ENCODE assay signal across 32 cellular contexts in genomic region chr4:109955146-109955545, GRCh38. TPM values are rescaled to one million over a fixed set of nuclear protein-coding genes. Genes with fewer than 3 reads are reported as not detected.
"Had no signal": no experiment of that assay in that cellular context is flagged by ENCODE, and none has a peak within 500 bp of the region (broad histone marks: within the 10 kb centered on the region; RNA-seq: fewer than 3 reads in every experiment).

No MANE protein-coding gene starts in this region.

- H3K27ac Mint-ChIP-seq: activated CD4-positive, alpha-beta memory T cell treated with anti-CD3 and anti-CD28 coated beads, Interleukin-2, amount 10 ng/mL, durations not matched to agents 7 days and 5 days; activated CD4-positive, alpha-beta T cell treated with anti-CD3 and anti-CD28 coated beads, Interleukin-2, amount 10 ng/mL, durations not matched to agents 7 days and 5 days; activated naive CD8-positive, alpha-beta T cell; activated T-cell treated with anti-CD3 and anti-CD28 coated beads, Interleukin-2, amount 50 U/mL, for 24 hours; activated T-cell treated with anti-CD3 and anti-CD28 coated beads, Interleukin-2, amount 50 U/mL, for 72 hours; dendritic cell treated with granulocyte-macrophage colony-stimulating factor and Interleukin-4, amounts not matched to agents 40 ng/mL and 50 ng/mL, for 4 days; endodermal cell; WTC11 had no signal

- FAIRE-seq: astrocyte, bronchial epithelial cell had no signal

- H3K4me3 Mint-ChIP-seq: activated CD4-positive, alpha-beta memory T cell treated with anti-CD3 and anti-CD28 coated beads, Interleukin-2, amount 10 ng/mL, durations not matched to agents 7 days and 5 days; activated CD4-positive, alpha-beta T cell treated with anti-CD3 and anti-CD28 coated beads, Interleukin-2, amount 10 ng/mL, durations not matched to agents 7 days and 5 days; activated naive CD8-positive, alpha-beta T cell; activated T-cell treated with anti-CD3 and anti-CD28 coated beads, Interleukin-2, amount 50 U/mL, for 24 hours; activated T-cell treated with anti-CD3 and anti-CD28 coated beads, Interleukin-2, amount 50 U/mL, for 72 hours; central memory CD8-positive, alpha-beta T cell; dendritic cell treated with granulocyte-macrophage colony-stimulating factor and Interleukin-4, amounts not matched to agents 40 ng/mL and 50 ng/mL, for 4 days; endodermal cell; WTC11 had no signal

- H3K27ac ChIP-seq: brain microvascular endothelial cell, coronary artery, dorsolateral prefrontal cortex, esophagus muscularis mucosa, foreskin keratinocyte, gastrocnemius medialis had no signal

- H3K4me1 Mint-ChIP-seq: activated CD4-positive, alpha-beta memory T cell treated with anti-CD3 and anti-CD28 coated beads, Interleukin-2, amount 10 ng/mL, durations not matched to agents 7 days and 5 days; activated CD4-positive, alpha-beta T cell treated with anti-CD3 and anti-CD28 coated beads, Interleukin-2, amount 10 ng/mL, durations not matched to agents 7 days and 5 days; central memory CD8-positive, alpha-beta T cell had no signal

- H3K36me3 Mint-ChIP-seq: activated naive CD8-positive, alpha-beta T cell; WTC11 had no signal

- H3K4me1 ChIP-seq: esophagus muscularis mucosa, foreskin keratinocyte, gastrocnemius medialis had no signal

- H3K36me3 ChIP-seq: brain microvascular endothelial cell, esophagus muscularis mucosa had no signal

- H3K27me3 ChIP-seq: brain microvascular endothelial cell, dorsolateral prefrontal cortex, esophagus muscularis mucosa, foreskin keratinocyte, gastrocnemius medialis had no signal

- H3K4me3 ChIP-seq: coronary artery, dorsolateral prefrontal cortex, esophagus muscularis mucosa, gastrocnemius medialis had no signal

- H3K9me3 ChIP-seq: esophagus muscularis mucosa, gastrocnemius medialis had no signal

- H3K9me3 Mint-ChIP-seq: activated CD4-positive, alpha-beta memory T cell treated with anti-CD3 and anti-CD28 coated beads, Interleukin-2, amount 10 ng/mL, durations not matched to agents 7 days and 5 days; activated CD4-positive, alpha-beta T cell treated with anti-CD3 and anti-CD28 coated beads, Interleukin-2, amount 10 ng/mL, durations not matched to agents 7 days and 5 days; activated T-cell treated with anti-CD3 and anti-CD28 coated beads, Interleukin-2, amount 50 U/mL, for 24 hours; activated T-cell treated with anti-CD3 and anti-CD28 coated beads, Interleukin-2, amount 50 U/mL, for 72 hours; central memory CD8-positive, alpha-beta T cell; dendritic cell treated with granulocyte-macrophage colony-stimulating factor and Interleukin-4, amounts not matched to agents 40 ng/mL and 50 ng/mL, for 4 days; endodermal cell; WTC11 had no signal

- DNase-seq: activated CD4-positive, alpha-beta memory T cell treated with anti-CD3 and anti-CD28 coated beads, Interleukin-2, amount 10 ng/mL, durations not matched to agents 7 days and 5 days; activated CD4-positive, alpha-beta T cell treated with anti-CD3 and anti-CD28 coated beads for 1 hour; activated CD4-positive, alpha-beta T cell treated with anti-CD3 and anti-CD28 coated beads for 4 hours; activated CD4-positive, alpha-beta T cell treated with anti-CD3 and anti-CD28 coated beads, Interleukin-2, amount 10 ng/mL, durations not matched to agents 7 days and 5 days; activated CD4-positive, alpha-beta T cell treated with anti-CD3 and anti-CD28 coated beads, Interleukin-2, amount 50 U/mL, for 4 hours; activated CD8-positive, alpha-beta memory T cell treated with anti-CD3 and anti-CD28 coated beads, Interleukin-2, amount 50 U/mL, for 48 hours; activated gamma-delta T cell; activated naive CD4-positive, alpha-beta T cell; activated naive CD4-positive, alpha-beta T cell treated with anti-CD3 and anti-CD28 coated beads, Interleukin-2, amount 50 U/mL, for 16 hours; activated T-cell treated with anti-CD3 and anti-CD28 coated beads for 4 hours; activated T-cell treated with anti-CD3 and anti-CD28 coated beads, Interleukin-2, amount 50 U/mL, for 24 hours; activated T-cell treated with anti-CD3 and anti-CD28 coated beads, Interleukin-2, amount 50 U/mL, for 72 hours; amniotic stem cell; anterior cingulate cortex; brain microvascular endothelial cell; dorsolateral prefrontal cortex; effector memory CD4-positive, alpha-beta T cell; endodermal cell; erythroblast; foreskin keratinocyte; gastrocnemius medialis; glutamatergic neuron; T-helper 2 cell had no signal

- H3K27me3 Mint-ChIP-seq: dendritic cell treated with granulocyte-macrophage colony-stimulating factor and Interleukin-4, amounts not matched to agents 40 ng/mL and 50 ng/mL, for 4 days had no signal

- ATAC-seq: activated T-cell treated with anti-CD3 and anti-CD28 coated beads, Interleukin-2, amount 50 U/mL, for 72 hours; foreskin keratinocyte; gastrocnemius medialis; WTC11 had no signal

RNA-seq across cellular contexts. Expression of gene EGF, which starts 42.5 kb away (rescaled TPM):
- total RNA-seq: activated CD4-positive, alpha-beta memory T cell treated with anti-CD3 and anti-CD28 coated beads, Interleukin-2, amount 10 ng/mL, durations not matched to agents 7 days and 5 days; activated CD4-positive, alpha-beta T cell treated with anti-CD3 and anti-CD28 coated beads, Interleukin-2, amount 10 ng/mL, durations not matched to agents 7 days and 5 days; activated T-cell treated with anti-CD3 and anti-CD28 coated beads, Interleukin-2, amount 50 U/mL, for 72 hours; T-helper 1 cell treated with Interleukin-12 subunit alpha and Interleukin-12 subunit beta and Interleukin-4 antibody, amounts not matched to agents 30 ng/mL and 1 ng/mL, for 36 hours had no signal
